12 cellular contexts compared by ENCODE assay signal in the genomic region with DNA sequence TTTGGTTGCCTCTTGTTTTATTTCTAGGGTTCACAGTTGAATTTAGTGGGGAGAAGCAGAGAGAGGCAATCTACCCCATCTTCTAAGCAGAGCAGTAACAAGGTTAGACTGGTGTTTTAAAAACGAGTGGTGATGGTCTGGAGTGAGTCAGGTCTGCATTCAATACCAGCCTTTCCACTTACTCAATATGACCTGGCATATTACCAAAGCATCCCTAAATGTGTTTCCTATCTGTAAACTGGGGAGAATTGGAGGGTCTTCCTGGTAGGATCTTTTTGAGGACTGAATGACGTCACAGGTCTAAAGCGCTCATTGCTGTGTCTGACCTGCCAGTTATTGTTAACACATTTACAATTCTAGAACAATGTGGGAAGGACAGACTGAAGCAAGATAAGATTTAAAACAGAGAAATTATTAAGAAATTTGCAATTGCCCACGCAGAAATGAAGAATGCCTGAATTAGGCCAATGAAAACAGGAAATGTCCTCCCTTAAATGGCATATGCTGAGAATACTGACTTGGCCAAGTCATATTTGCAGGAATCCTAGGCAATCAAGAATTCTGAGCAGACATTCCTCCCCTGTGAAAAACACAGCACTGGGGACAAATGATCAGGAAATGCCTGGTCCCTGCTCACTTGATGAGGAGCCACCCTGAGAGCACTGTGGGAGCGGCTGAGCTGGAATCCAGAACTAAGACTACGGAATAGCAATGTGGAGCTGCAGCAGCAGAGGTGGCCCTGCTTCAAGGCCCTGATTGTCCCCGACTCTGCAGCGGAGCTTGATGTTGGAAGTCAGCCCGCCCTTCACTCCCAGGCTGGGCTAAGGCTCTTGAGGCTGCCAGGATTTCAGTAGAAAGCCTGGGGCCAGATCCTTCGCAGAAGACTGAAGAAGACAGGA.
A peak's percentile ranks its signal among the peaks of the same experiment; 100 is the strongest.
DNase-seq lines count a peak whose midpoint lies in the region; ATAC-seq and TF ChIP-seq lines count a peak whose summit lies in the region.
"Had no signal": no experiment of that assay in that cellular context is flagged by ENCODE, and none has a peak within 500 bp of the region (broad histone marks: within the 10 kb centered on the region; RNA-seq: fewer than 3 reads in every experiment).

No MANE protein-coding gene starts in this region.

- H3K9me3 Mint-ChIP-seq in CD4-positive, alpha-beta memory T cell, result peaks cover 0 to 4% (median 0%) of the 10 kb centered on the region in 8 donors
- peaks cover 5% of the 10 kb centered on the region; the same call in 1 of the 2 replicates for H3K9me3 Mint-ChIP-seq in WTC11

- POLR2A ChIA-PET in CD4-positive, alpha-beta memory T cell (lab: Charles Lee; ENCODE audit: partially characterized antibody), result no interaction called here
- POLR2A ChIA-PET in WTC11 (lab: Charles Lee), result no interaction called here

- H3K4me3 ChIP-seq in CD4-positive, alpha-beta memory T cell (ENCODE audit: low read length in 2 of 2), result no peak overlapping the region

- H3K27me3 ChIP-seq in CD4-positive, alpha-beta memory T cell (ENCODE audit: insufficient read depth, low read length), result no peaks in the 10 kb centered on the region

- H3K4me3 Mint-ChIP-seq in CD4-positive, alpha-beta memory T cell, result no peak overlapping the region
- no peak overlapping the region for H3K4me3 Mint-ChIP-seq in WTC11
- H3K4me3 Mint-ChIP-seq: CD8-positive, alpha-beta memory T cell had no signal

- no peaks in the 10 kb centered on the region for H3K27me3 Mint-ChIP-seq in CD4-positive, alpha-beta memory T cell
- no peaks in the 10 kb centered on the region for H3K27me3 Mint-ChIP-seq in WTC11 (ENCODE audit: low read depth)
- H3K27me3 Mint-ChIP-seq: CD8-positive, alpha-beta memory T cell had no signal

- no peaks in the 10 kb centered on the region for H3K36me3 ChIP-seq in CD4-positive, alpha-beta memory T cell (ENCODE audit: insufficient read depth, low read length)

- no peak overlapping the region for H3K27ac Mint-ChIP-seq in CD4-positive, alpha-beta memory T cell
- no peak overlapping the region for H3K27ac Mint-ChIP-seq in WTC11

- intact Hi-C loops in left cardiac atrium (cut with DNase I), result no loop called here
- intact Hi-C loops in sciatic nerve (cut with DNase I), result loop anchor here (10.0 kb wide), 1 partner anchor 55 kb away; no protein-coding TSS in a partner anchor
- intact Hi-C loops in CD4-positive, alpha-beta memory T cell (cut with micrococcal nuclease), result no loop called here

- no peaks in the 10 kb centered on the region for H3K4me1 ChIP-seq in CD4-positive, alpha-beta memory T cell (ENCODE audit: insufficient read depth, low read length)

- ATAC-seq in left cardiac atrium (peak; percentile 87 to 92), sciatic nerve (peak; percentile 79), GM19455 (IDR thresholded peaks at IDR 0.05; ENCODE audit: unreplicated experiment) (no peak), WTC11 (no peak)

- no peak overlapping the region for H3K27ac ChIP-seq in CD4-positive, alpha-beta memory T cell (ENCODE audit: low read depth, low read length)

- DNase-seq in EH (ENCODE audit: low read depth) (peak; percentile 99), astrocyte of the hippocampus (ENCODE audit: low read depth, low spot score) (peak; percentile 84), left cardiac atrium (peak; percentile 64), sciatic nerve (ENCODE audit: low spot score) (no peak), NCI-H2107 treated with DMSO at 0.1 percent for 48 hours (lab: John Stamatoyannopoulos, UW; ENCODE audit: unreplicated experiment) (no peak), WTC11 (ENCODE audit: low spot score) (no peak)
- no peak for DNase-seq in CD4-positive, alpha-beta memory T cell
- DNase-seq: CD8-positive, alpha-beta memory T cell; NCI-H1092; NCI-H526 treated with DMSO at 0.1 percent for 48 hours; stimulated activated CD4-positive, alpha-beta T cell treated with anti-CD3 and anti-CD28 coated beads, Interleukin-4, amount 100 ng/mL, for 24 hours had no signal

- no peaks in the 10 kb centered on the region for H3K36me3 Mint-ChIP-seq in CD4-positive, alpha-beta memory T cell
- H3K36me3 Mint-ChIP-seq in WTC11, result no peaks in the 10 kb centered on the region
- H3K36me3 Mint-ChIP-seq: CD8-positive, alpha-beta memory T cell had no signal

- TF ChIP-seq CTCF in WTC11 (IDR thresholded peaks at IDR 0.05), result no peak

- CTCF ChIA-PET in CD4-positive, alpha-beta memory T cell (lab: Charles Lee; ENCODE audit: partially characterized antibody), result no interaction called here
- CTCF ChIA-PET in WTC11 (lab: Charles Lee), result no interaction called here

- H3K9me3 ChIP-seq in CD4-positive, alpha-beta memory T cell (ENCODE audit: control insufficient read depth in 1 of 2, low read length in 2 of 2), result no peaks in the 10 kb centered on the region

- peaks cover 0 to 2% (median 0%) of the 10 kb centered on the region in 4 donors for H3K4me1 Mint-ChIP-seq in CD4-positive, alpha-beta memory T cell
- peaks cover 5% of the 10 kb centered on the region for H3K4me1 Mint-ChIP-seq in WTC11
- H3K4me1 Mint-ChIP-seq: CD8-positive, alpha-beta memory T cell had no signal

TF ChIP-seq in WTC11, 78 proteins besides CTCF, POLR2A, EP300 and RAD21 (continues in another document):
- TF ChIP-seq EMX1 (CRISPR knock-in tag; IDR thresholded peaks at IDR 0.05), result no peak
- no peak for TF ChIP-seq ZNF138 (CRISPR knock-in tag; conservative IDR thresholded peaks at IDR 0.05)
- TF ChIP-seq, protein P1, sequence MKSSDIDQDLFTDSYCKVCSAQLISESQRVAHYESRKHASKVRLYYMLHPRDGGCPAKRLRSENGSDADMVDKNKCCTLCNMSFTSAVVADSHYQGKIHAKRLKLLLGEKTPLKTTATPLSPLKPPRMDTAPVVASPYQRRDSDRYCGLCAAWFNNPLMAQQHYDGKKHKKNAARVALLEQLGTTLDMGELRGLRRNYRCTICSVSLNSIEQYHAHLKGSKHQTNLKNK (CRISPR knock-in tag; IDR thresholded peaks at IDR 0.05), result no peak
- TF ChIP-seq ESRRA (CRISPR knock-in tag; IDR thresholded peaks at IDR 0.05; ENCODE audit: borderline replicate concordance), result no peak
- TF ChIP-seq ZNF263 (CRISPR knock-in tag; IDR thresholded peaks at IDR 0.05; ENCODE audit: low read depth), result no peak
- TF ChIP-seq KAT7 (CRISPR knock-in tag; IDR thresholded peaks at IDR 0.05; ENCODE audit: borderline replicate concordance), result no peak
- no peak for TF ChIP-seq SOX15 (CRISPR knock-in tag; IDR thresholded peaks at IDR 0.05)
- TF ChIP-seq, protein P2, sequence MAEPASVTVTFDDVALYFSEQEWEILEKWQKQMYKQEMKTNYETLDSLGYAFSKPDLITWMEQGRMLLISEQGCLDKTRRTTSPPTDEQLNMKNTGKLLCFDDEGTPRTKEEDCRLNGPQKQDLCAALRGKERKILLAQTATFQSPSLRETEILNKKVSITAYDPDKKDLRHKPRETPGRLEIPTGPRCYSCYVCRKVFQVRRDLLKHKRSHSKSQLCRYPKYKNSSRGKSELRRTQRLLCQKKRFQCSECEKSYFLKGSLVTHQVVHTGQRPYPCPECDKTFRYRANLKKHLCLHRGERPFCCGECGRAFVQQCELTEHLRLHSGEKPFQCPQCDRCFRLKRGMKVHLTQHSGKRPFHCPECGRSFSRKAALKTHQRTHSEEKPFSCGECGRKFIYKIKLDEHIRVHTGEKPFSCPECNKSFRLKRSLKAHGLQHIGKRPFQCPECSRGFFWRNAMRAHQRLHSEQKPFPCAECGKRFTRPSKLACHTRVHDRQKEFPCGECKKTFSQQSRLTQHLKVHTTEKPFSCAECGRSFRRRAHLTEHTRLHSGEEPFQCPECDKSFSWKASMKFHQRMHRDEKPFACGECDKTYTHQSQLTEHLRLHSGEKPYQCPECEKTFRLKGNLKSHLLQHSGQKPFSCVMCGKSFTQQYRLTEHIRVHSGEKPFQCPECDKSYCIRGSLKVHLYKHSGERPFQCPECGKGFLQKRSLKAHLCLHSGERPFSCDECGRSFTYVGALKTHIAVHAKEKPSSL (CRISPR knock-in tag; conservative IDR thresholded peaks at IDR 0.05), result no peak
- TF ChIP-seq, protein P3, sequence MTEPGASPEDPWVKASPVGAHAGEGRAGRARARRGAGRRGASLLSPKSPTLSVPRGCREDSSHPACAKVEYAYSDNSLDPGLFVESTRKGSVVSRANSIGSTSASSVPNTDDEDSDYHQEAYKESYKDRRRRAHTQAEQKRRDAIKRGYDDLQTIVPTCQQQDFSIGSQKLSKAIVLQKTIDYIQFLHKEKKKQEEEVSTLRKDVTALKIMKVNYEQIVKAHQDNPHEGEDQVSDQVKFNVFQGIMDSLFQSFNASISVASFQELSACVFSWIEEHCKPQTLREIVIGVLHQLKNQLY (CRISPR knock-in tag; IDR thresholded peaks at IDR 0.05), result no peak
- TF ChIP-seq, protein P4, sequence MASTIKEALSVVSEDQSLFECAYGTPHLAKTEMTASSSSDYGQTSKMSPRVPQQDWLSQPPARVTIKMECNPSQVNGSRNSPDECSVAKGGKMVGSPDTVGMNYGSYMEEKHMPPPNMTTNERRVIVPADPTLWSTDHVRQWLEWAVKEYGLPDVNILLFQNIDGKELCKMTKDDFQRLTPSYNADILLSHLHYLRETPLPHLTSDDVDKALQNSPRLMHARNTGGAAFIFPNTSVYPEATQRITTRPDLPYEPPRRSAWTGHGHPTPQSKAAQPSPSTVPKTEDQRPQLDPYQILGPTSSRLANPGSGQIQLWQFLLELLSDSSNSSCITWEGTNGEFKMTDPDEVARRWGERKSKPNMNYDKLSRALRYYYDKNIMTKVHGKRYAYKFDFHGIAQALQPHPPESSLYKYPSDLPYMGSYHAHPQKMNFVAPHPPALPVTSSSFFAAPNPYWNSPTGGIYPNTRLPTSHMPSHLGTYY (CRISPR knock-in tag; IDR thresholded peaks at IDR 0.05), result no peak
- TF ChIP-seq, protein P5, sequence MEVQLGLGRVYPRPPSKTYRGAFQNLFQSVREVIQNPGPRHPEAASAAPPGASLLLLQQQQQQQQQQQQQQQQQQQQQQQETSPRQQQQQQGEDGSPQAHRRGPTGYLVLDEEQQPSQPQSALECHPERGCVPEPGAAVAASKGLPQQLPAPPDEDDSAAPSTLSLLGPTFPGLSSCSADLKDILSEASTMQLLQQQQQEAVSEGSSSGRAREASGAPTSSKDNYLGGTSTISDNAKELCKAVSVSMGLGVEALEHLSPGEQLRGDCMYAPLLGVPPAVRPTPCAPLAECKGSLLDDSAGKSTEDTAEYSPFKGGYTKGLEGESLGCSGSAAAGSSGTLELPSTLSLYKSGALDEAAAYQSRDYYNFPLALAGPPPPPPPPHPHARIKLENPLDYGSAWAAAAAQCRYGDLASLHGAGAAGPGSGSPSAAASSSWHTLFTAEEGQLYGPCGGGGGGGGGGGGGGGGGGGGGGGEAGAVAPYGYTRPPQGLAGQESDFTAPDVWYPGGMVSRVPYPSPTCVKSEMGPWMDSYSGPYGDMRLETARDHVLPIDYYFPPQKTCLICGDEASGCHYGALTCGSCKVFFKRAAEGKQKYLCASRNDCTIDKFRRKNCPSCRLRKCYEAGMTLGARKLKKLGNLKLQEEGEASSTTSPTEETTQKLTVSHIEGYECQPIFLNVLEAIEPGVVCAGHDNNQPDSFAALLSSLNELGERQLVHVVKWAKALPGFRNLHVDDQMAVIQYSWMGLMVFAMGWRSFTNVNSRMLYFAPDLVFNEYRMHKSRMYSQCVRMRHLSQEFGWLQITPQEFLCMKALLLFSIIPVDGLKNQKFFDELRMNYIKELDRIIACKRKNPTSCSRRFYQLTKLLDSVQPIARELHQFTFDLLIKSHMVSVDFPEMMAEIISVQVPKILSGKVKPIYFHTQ (CRISPR knock-in tag; IDR thresholded peaks at IDR 0.05), result no peak

Comparison
In these comparisons a context has a peak if more than half of its experiments do, and no peak if none do; other contexts are left out.
1. DNase-seq: peak in EH (single experiment), astrocyte of the hippocampus (single experiment) and left cardiac atrium (single experiment); none in sciatic nerve (single experiment), NCI-H2107 treated with DMSO at 0.1 percent for 48 hours (single experiment), CD4-positive, alpha-beta memory T cell (0 of 5) and WTC11 (single experiment).
2. ATAC-seq: peak in left cardiac atrium (2 of 2) and sciatic nerve (single experiment); none in GM19455 (single experiment) and WTC11 (single experiment).